In genomic region chr20:36546111-36546736, GRCh38 we compare ENCODE assay signal across 25 cellular contexts. TPM values are rescaled to one million over a fixed set of nuclear protein-coding genes. Genes with fewer than 3 reads are reported as not detected.
A peak's percentile ranks its signal among the peaks of the same experiment; 100 is the strongest.
DNase-seq lines count a peak whose midpoint lies in the region; ATAC-seq, FAIRE-seq and TF ChIP-seq lines count a peak whose summit lies in the region.
"Had no signal": no experiment of that assay in that cellular context is flagged by ENCODE, and none has a peak within 500 bp of the region (broad histone marks: within the 10 kb centered on the region; RNA-seq: fewer than 3 reads in every experiment).

No MANE protein-coding gene starts in this region.

- BruUV-seq in HepG2 (replicated peaks; lab: Mats Ljungman, UMichigan) = no TSS peak

- no peak overlapping the region for H4K91ac ChIP-seq in trophoblast cell (ENCODE audit: low read depth, low read length)

- H3K4me3 ChIP-seq in HepG2 (replicated peaks in 1 of 3; ENCODE audit: insufficient read depth in 1 of 3, low read depth in 2 of 3, low read length in 3 of 3) (no peak overlapping the region; a peak in 1 of 6 replicates), right lobe of liver (no peak overlapping the region), coronary artery (peak overlapping the region; percentile 84), trophoblast cell (ENCODE audit: low read depth, low read length) (no peak overlapping the region)
- H3K4me3 ChIP-seq: lower lobe of right lung, prostate gland had no signal

- peaks cover 18% of the 10 kb centered on the region for H3K79me1 ChIP-seq in trophoblast cell (ENCODE audit: low read length)

- H4K12ac ChIP-seq in trophoblast cell (ENCODE audit: low read depth, low read length) = no peak overlapping the region

- no peak overlapping the region for H2BK5ac ChIP-seq in trophoblast cell (ENCODE audit: low read depth, low read length, poor library complexity)

- no peak for TF ChIP-seq RAD21 in HepG2 (CRISPR knock-in tag; IDR thresholded peaks at IDR 0.05)

- POLR2A ChIA-PET in HepG2 (lab: Yijun Ruan, JAX) = interaction anchor here (1.0 kb wide), 1 partner anchor 60 kb away, joined by 4 read pairs; the partner anchor contains the start of gene RAB5IF

- H2BK12ac ChIP-seq in trophoblast cell (ENCODE audit: low read length) = no peak overlapping the region

- H4K8ac ChIP-seq in trophoblast cell (ENCODE audit: low read depth, low read length) = no peak overlapping the region

- H3K18ac ChIP-seq in trophoblast cell (ENCODE audit: low read length) = peak overlapping the region; percentile 27

- intact Hi-C loops in HepG2 (cut with micrococcal nuclease; ENCODE audit: unreplicated experiment) = no loop called here
- intact Hi-C loops in right lobe of liver (cut with DNase I) = no loop called here

- DNase-seq in HepG2 (ENCODE audit: low spot score) (no peak), right lobe of liver (no peak), coronary artery (ENCODE audit: low spot score) (no peak), trophoblast cell (no peak), OCI-M1 (lab: John Stamatoyannopoulos, UW) (no peak), KG1 (lab: John Stamatoyannopoulos, UW) (no peak)
- no peak for DNase-seq in activated CD4-positive, CD25-positive, alpha-beta regulatory T cell treated with anti-CD3 and anti-CD28 coated beads, Interleukin-2, amount 50 U/mL, for 72 hours
- DNase-seq: activated gamma-delta T cell treated with Interleukin-2 at 50 U/mL for 16 hours; amygdala; CD4-positive, CD25-positive, alpha-beta regulatory T cell; erythroblast; foreskin melanocyte; hippocampal formation; lower lobe of right lung; naive B cell; NCI-H2171 treated with DMSO at 0.1 percent for 48 hours; NCI-H774; SIG-M5; small intestine; stimulated activated CD4-positive, alpha-beta T cell treated with anti-CD3 and anti-CD28 coated beads, Interleukin-4, amount 100 ng/mL, for 1 hour; T-cell had no signal

- H4K20me1 ChIP-seq in HepG2 (ENCODE audit: insufficient read depth, low read length) = no peaks in the 10 kb centered on the region

- H2BK120ac ChIP-seq in trophoblast cell (ENCODE audit: insufficient read depth, low read length, poor library complexity) = no peak overlapping the region

- no peak overlapping the region for H2AK5ac ChIP-seq in trophoblast cell (ENCODE audit: low read length)

- FAIRE-seq in HepG2 (lab: Jason Lieb, UNC) = no peak
- FAIRE-seq: G401.6, small intestine had no signal

- H3K4ac ChIP-seq in trophoblast cell (ENCODE audit: low read depth, low read length) = no peak overlapping the region

- in situ Hi-C loops in HepG2 (cut with HindIII; ENCODE audit: extremely low pct_ligation_motif_present, low pct_unique_long_range_greater_than_20kb) = no loop called here

- H3K79me2 ChIP-seq in HepG2 (ENCODE audit: insufficient read depth, low read length) = no peaks in the 10 kb centered on the region
- H3K79me2 ChIP-seq in trophoblast cell (ENCODE audit: control insufficient read depth, insufficient read depth, low read length, poor library complexity) = peaks cover 22% of the 10 kb centered on the region

- no peak overlapping the region for H3K14ac ChIP-seq in trophoblast cell (ENCODE audit: low read length)

- no peak overlapping the region for H2AFZ ChIP-seq in HepG2 (ENCODE audit: low read length)
- H2AFZ ChIP-seq in trophoblast cell (ENCODE audit: insufficient read depth, low read length, poor library complexity) = no peak overlapping the region

- H3K27ac ChIP-seq in HepG2 (ENCODE audit: extremely low read length, insufficient read depth, low read length) (no peak overlapping the region), right lobe of liver (no peak overlapping the region), coronary artery (peak overlapping the region; percentile 98 to 99), trophoblast cell (ENCODE audit: low read depth, low read length) (no peak overlapping the region)
- H3K27ac ChIP-seq: lower lobe of right lung, prostate gland had no signal

- H3K23ac ChIP-seq in trophoblast cell (ENCODE audit: low read length) = no peak overlapping the region

- 48% methylated on average over 10 of the region's 14 CpGs for WGBS in HepG2 (ENCODE audit: low lambda C conversion rate)
- WGBS in right lobe of liver (ENCODE audit: insufficient coverage, low coverage, low lambda C conversion rate, missing lambda C conversion rate) = 94% methylated on average over 6 of the region's 14 CpGs
- no CpG with 5 or more reads among the region's 14 CpGs for WGBS in trophoblast cell (ENCODE audit: extremely low coverage, insufficient coverage, insufficient read length)

- H3K9me3 ChIP-seq in HepG2 (ENCODE audit: low read length) = no peaks in the 10 kb centered on the region
- H3K9me3 ChIP-seq in right lobe of liver = no peaks in the 10 kb centered on the region
- peaks cover 5% of the 10 kb centered on the region for H3K9me3 ChIP-seq in trophoblast cell (ENCODE audit: insufficient read depth, low read depth, low read length)
- H3K9me3 ChIP-seq: lower lobe of right lung, prostate gland had no signal

- H3K4me2 ChIP-seq in HepG2 (ENCODE audit: low read depth, low read length) (peak overlapping the region; percentile 19; the same call in 1 of the 2 replicates), trophoblast cell (ENCODE audit: low read length) (no peak overlapping the region)

- TF ChIP-seq POLR2A in HepG2 (IDR thresholded peaks at IDR 0.05; ENCODE audit: insufficient read depth in 1 of 2, low read depth in 2 of 2, low read length in 2 of 2) (no peak), right lobe of liver (IDR thresholded peaks at IDR 0.05) (no peak)

- no peak overlapping the region for H3K9ac ChIP-seq in HepG2 (ENCODE audit: insufficient read depth, low read depth, low read length)
- no peak overlapping the region for H3K9ac ChIP-seq in trophoblast cell (ENCODE audit: low read length)

- no peak for TF ChIP-seq CTCF in HepG2 (CRISPR knock-in tag; IDR thresholded peaks at IDR 0.05)
- no peak for TF ChIP-seq CTCF in right lobe of liver (IDR thresholded peaks at IDR 0.05)
- no peak for TF ChIP-seq CTCF in coronary artery (IDR thresholded peaks at IDR 0.05)

- no peak for TF ChIP-seq EP300 in HepG2 (IDR thresholded peaks at IDR 0.05; ENCODE audit: low read depth in 2 of 2, low read length in 2 of 2)
- no peak for TF ChIP-seq EP300 in HepG2 (CRISPR knock-in tag; IDR thresholded peaks at IDR 0.05; ENCODE audit: borderline replicate concordance)

- H3K36me3 ChIP-seq in HepG2 (replicated peaks in 1 of 2; ENCODE audit: control insufficient read depth in 1 of 2, insufficient read depth in 2 of 2, low read length in 2 of 2) (no peaks in the 10 kb centered on the region), right lobe of liver (no peaks in the 10 kb centered on the region), trophoblast cell (ENCODE audit: control insufficient read depth in 1 of 2, insufficient read depth in 2 of 2, low read length in 2 of 2) (peaks cover 47 to 54% of the 10 kb centered on the region in 2 experiments)
- H3K36me3 ChIP-seq: prostate gland had no signal

- peaks cover 73% of the 10 kb centered on the region for H3K4me1 ChIP-seq in HepG2 (ENCODE audit: insufficient read depth, low read length)
- no peaks in the 10 kb centered on the region for H3K4me1 ChIP-seq in right lobe of liver
- peaks cover 22 to 25% of the 10 kb centered on the region in 2 experiments for H3K4me1 ChIP-seq in trophoblast cell (ENCODE audit: control insufficient read depth in 1 of 2, insufficient read depth in 2 of 2, low read length in 2 of 2)
- H3K4me1 ChIP-seq: prostate gland had no signal

- CTCF ChIA-PET in HepG2 (lab: Yijun Ruan, JAX; ENCODE audit: low intra/inter-chr PET ratio, low total read pairs) = no interaction called here

- ATAC-seq in HepG2 (no peak), right lobe of liver (no peak), GM21723 (IDR thresholded peaks at IDR 0.05; ENCODE audit: unreplicated experiment) (no peak)
- ATAC-seq: lower lobe of right lung, T-cell had no signal

- H3K27me3 ChIP-seq in HepG2 (ENCODE audit: control insufficient read depth in 1 of 2, insufficient read depth in 2 of 2, low read length in 2 of 2) (no peaks in the 10 kb centered on the region), right lobe of liver (no peaks in the 10 kb centered on the region), trophoblast cell (ENCODE audit: insufficient read depth, low read length) (no peaks in the 10 kb centered on the region)

RNA-seq across cellular contexts. Expression of gene MYL9, which starts 4.9 kb away (rescaled TPM):
- total RNA-seq in HepG2 (2016; rRNA removed; fragmentation: Illumina TruSeq; extraction: Trizol) (2.2 and 2.7 TPM in 2 replicates), right lobe of liver (10 to 100 TPM in 4 of 6 experiments, 1 to 10 TPM in 2; 7.7 to 44.2 (median 18.1) TPM)
- total RNA-seq in HepG2 (2016; cell fraction: cytosol; rRNA removed; fragmentation: Illumina TruSeq; extraction: Trizol; ENCODE audit: low read depth) = 0.79 and 0.91 TPM in 2 replicates
- 2.5 TPM in 2 replicates for total RNA-seq in HepG2 (2016; cell fraction: insoluble cytoplasmic fraction; rRNA removed; fragmentation: Illumina TruSeq; extraction: Trizol)
- total RNA-seq in HepG2 (2016; cell fraction: membrane; rRNA removed; fragmentation: Illumina TruSeq; extraction: Trizol) = 1.5 and 2.5 TPM in 2 replicates
- 1.3 and 1.7 TPM in 2 replicates for total RNA-seq in HepG2 (2016; cell fraction: nucleus; rRNA removed; fragmentation: Illumina TruSeq; extraction: Trizol)
- polyA plus RNA-seq in HepG2 (2011; rRNA removed) = 0.87 and 1.1 TPM in 2 replicates
- 0.72 and 0.73 TPM in 2 replicates for polyA plus RNA-seq in HepG2 (2011; cell fraction: cytosol; rRNA removed)
- 0.59 and 0.69 TPM in 2 replicates for polyA plus RNA-seq in HepG2 (2011; cell fraction: nucleus; rRNA removed)
- 1.2 and 1.4 TPM in 2 replicates for polyA plus RNA-seq in HepG2 (2012)
- 4.6 and 5.7 TPM in 2 replicates for polyA plus RNA-seq in HepG2 (2016; cell fraction: cytosol; fragmentation: Illumina TruSeq; extraction: Trizol; ENCODE audit: low read depth)
- polyA plus RNA-seq in HepG2 (2016; cell fraction: insoluble cytoplasmic fraction; fragmentation: Illumina TruSeq; extraction: Trizol; ENCODE audit: low read depth) = 10.1 and 12.3 TPM in 2 replicates
- polyA plus RNA-seq in HepG2 (2016; cell fraction: membrane; fragmentation: Illumina TruSeq; extraction: Trizol; ENCODE audit: low read depth) = 6.4 and 6.8 TPM in 2 replicates
- polyA plus RNA-seq in HepG2 (2016; cell fraction: nucleus; fragmentation: Illumina TruSeq; extraction: Trizol; ENCODE audit: insufficient read depth, low read depth) = 8.9 and 9.0 TPM in 2 replicates
- polyA minus RNA-seq in HepG2 (2011; rRNA and poly(A)+ RNA removed; ENCODE audit: low replicate concordance) = 0.72 and 4.7 TPM in 2 replicates
- polyA minus RNA-seq in HepG2 (2011; cell fraction: cytosol; rRNA and poly(A)+ RNA removed) = 0.70 and 0.89 TPM in 2 replicates
- 0.39 and 0.75 TPM in 2 replicates for polyA minus RNA-seq in HepG2 (2011; cell fraction: nucleus; rRNA and poly(A)+ RNA removed)
- polyA plus RNA-seq in trophoblast cell (2013) = 728 and 737 TPM in 2 replicates
- total RNA-seq: OCI-LY7 had no signal
- polyA plus RNA-seq: CD4-positive, CD25-positive, alpha-beta regulatory T cell had no signal

RNA-seq across cellular contexts. Expression of gene TGIF2, which starts 27.2 kb away (rescaled TPM):
- total RNA-seq in HepG2 (2016; rRNA removed; fragmentation: Illumina TruSeq; extraction: Trizol) (53.9 and 60.3 TPM in 2 replicates), right lobe of liver (1 to 10 TPM; 3.2 to 7.8 (median 5.9) TPM)
- 14.9 and 16.3 TPM in 2 replicates for total RNA-seq in HepG2 (2016; cell fraction: cytosol; rRNA removed; fragmentation: Illumina TruSeq; extraction: Trizol; ENCODE audit: low read depth)
- total RNA-seq in HepG2 (2016; cell fraction: insoluble cytoplasmic fraction; rRNA removed; fragmentation: Illumina TruSeq; extraction: Trizol) = 49.1 and 52.3 TPM in 2 replicates
- 65.6 and 66.2 TPM in 2 replicates for total RNA-seq in HepG2 (2016; cell fraction: membrane; rRNA removed; fragmentation: Illumina TruSeq; extraction: Trizol)
- total RNA-seq in HepG2 (2016; cell fraction: nucleus; rRNA removed; fragmentation: Illumina TruSeq; extraction: Trizol) = 24.2 and 31.3 TPM in 2 replicates
- 41.3 and 49.9 TPM in 2 replicates for polyA plus RNA-seq in HepG2 (2011; rRNA removed)
- 46.3 and 49.3 TPM in 2 replicates for polyA plus RNA-seq in HepG2 (2011; cell fraction: cytosol; rRNA removed)
- 32.5 and 35.0 TPM in 2 replicates for polyA plus RNA-seq in HepG2 (2011; cell fraction: nucleus; rRNA removed)
- 23.6 and 28.9 TPM in 2 replicates for polyA plus RNA-seq in HepG2 (2012)
- polyA plus RNA-seq in HepG2 (2016; cell fraction: cytosol; fragmentation: Illumina TruSeq; extraction: Trizol; ENCODE audit: low read depth) = 12.4 and 13.0 TPM in 2 replicates
- polyA plus RNA-seq in HepG2 (2016; cell fraction: insoluble cytoplasmic fraction; fragmentation: Illumina TruSeq; extraction: Trizol; ENCODE audit: low read depth) = 49.9 and 59.5 TPM in 2 replicates
- 44.7 and 47.8 TPM in 2 replicates for polyA plus RNA-seq in HepG2 (2016; cell fraction: membrane; fragmentation: Illumina TruSeq; extraction: Trizol; ENCODE audit: low read depth)
- polyA plus RNA-seq in HepG2 (2016; cell fraction: nucleus; fragmentation: Illumina TruSeq; extraction: Trizol; ENCODE audit: insufficient read depth, low read depth) = 38.6 and 40.7 TPM in 2 replicates
- 14.1 and 93.1 TPM in 2 replicates for polyA minus RNA-seq in HepG2 (2011; rRNA and poly(A)+ RNA removed; ENCODE audit: low replicate concordance)
- 38.7 and 42.5 TPM in 2 replicates for polyA minus RNA-seq in HepG2 (2011; cell fraction: cytosol; rRNA and poly(A)+ RNA removed)
- 19.2 and 22.9 TPM in 2 replicates for polyA minus RNA-seq in HepG2 (2011; cell fraction: nucleus; rRNA and poly(A)+ RNA removed)
- 23.0 and 25.3 TPM in 2 replicates for polyA plus RNA-seq in trophoblast cell (2013)

RNA-seq across cellular contexts. Expression of gene RAB5IF, which starts 59.4 kb away (rescaled TPM):
- 292 and 305 TPM in 2 replicates for total RNA-seq in HepG2 (2016; rRNA removed; fragmentation: Illumina TruSeq; extraction: Trizol)
- 190 and 258 TPM in 2 replicates for total RNA-seq in HepG2 (2016; cell fraction: cytosol; rRNA removed; fragmentation: Illumina TruSeq; extraction: Trizol; ENCODE audit: low read depth)
- total RNA-seq in HepG2 (2016; cell fraction: insoluble cytoplasmic fraction; rRNA removed; fragmentation: Illumina TruSeq; extraction: Trizol) = 267 and 306 TPM in 2 replicates
- 365 and 437 TPM in 2 replicates for total RNA-seq in HepG2 (2016; cell fraction: membrane; rRNA removed; fragmentation: Illumina TruSeq; extraction: Trizol)
- total RNA-seq in HepG2 (2016; cell fraction: nucleus; rRNA removed; fragmentation: Illumina TruSeq; extraction: Trizol) = 223 and 239 TPM in 2 replicates
- 218 and 261 TPM in 2 replicates for polyA plus RNA-seq in HepG2 (2011; rRNA removed)
- polyA plus RNA-seq in HepG2 (2011; cell fraction: cytosol; rRNA removed) = 176 and 232 TPM in 2 replicates
- 176 and 181 TPM in 2 replicates for polyA plus RNA-seq in HepG2 (2011; cell fraction: nucleus; rRNA removed)
- polyA plus RNA-seq in HepG2 (2012) = 118 and 180 TPM in 2 replicates
- 222 and 320 TPM in 2 replicates for polyA plus RNA-seq in HepG2 (2016; cell fraction: cytosol; fragmentation: Illumina TruSeq; extraction: Trizol; ENCODE audit: low read depth)
- polyA plus RNA-seq in HepG2 (2016; cell fraction: insoluble cytoplasmic fraction; fragmentation: Illumina TruSeq; extraction: Trizol; ENCODE audit: low read depth) = 310 and 340 TPM in 2 replicates
- 323 and 387 TPM in 2 replicates for polyA plus RNA-seq in HepG2 (2016; cell fraction: membrane; fragmentation: Illumina TruSeq; extraction: Trizol; ENCODE audit: low read depth)
- 436 and 461 TPM in 2 replicates for polyA plus RNA-seq in HepG2 (2016; cell fraction: nucleus; fragmentation: Illumina TruSeq; extraction: Trizol; ENCODE audit: insufficient read depth, low read depth)
- 97.1 and 193 TPM in 2 replicates for polyA minus RNA-seq in HepG2 (2011; rRNA and poly(A)+ RNA removed; ENCODE audit: low replicate concordance)
- 56.5 and 59.2 TPM in 2 replicates for polyA minus RNA-seq in HepG2 (2011; cell fraction: cytosol; rRNA and poly(A)+ RNA removed)
- polyA minus RNA-seq in HepG2 (2011; cell fraction: nucleus; rRNA and poly(A)+ RNA removed) = 46.6 and 50.2 TPM in 2 replicates
- 100 to 1,000 TPM in 5 of 6 experiments, 10 to 100 TPM in 1; 78.1 to 232 (median 125) TPM for total RNA-seq in right lobe of liver
- polyA plus RNA-seq in trophoblast cell (2013) = 126 and 142 TPM in 2 replicates

Comparison
In these comparisons a context has a peak if more than half of its experiments do, and no peak if none do; other contexts are left out.
1. H3K27ac ChIP-seq: peak in coronary artery (2 of 2); none in HepG2 (single experiment), right lobe of liver (0 of 3) and trophoblast cell (single experiment).